In the genomic region with DNA sequence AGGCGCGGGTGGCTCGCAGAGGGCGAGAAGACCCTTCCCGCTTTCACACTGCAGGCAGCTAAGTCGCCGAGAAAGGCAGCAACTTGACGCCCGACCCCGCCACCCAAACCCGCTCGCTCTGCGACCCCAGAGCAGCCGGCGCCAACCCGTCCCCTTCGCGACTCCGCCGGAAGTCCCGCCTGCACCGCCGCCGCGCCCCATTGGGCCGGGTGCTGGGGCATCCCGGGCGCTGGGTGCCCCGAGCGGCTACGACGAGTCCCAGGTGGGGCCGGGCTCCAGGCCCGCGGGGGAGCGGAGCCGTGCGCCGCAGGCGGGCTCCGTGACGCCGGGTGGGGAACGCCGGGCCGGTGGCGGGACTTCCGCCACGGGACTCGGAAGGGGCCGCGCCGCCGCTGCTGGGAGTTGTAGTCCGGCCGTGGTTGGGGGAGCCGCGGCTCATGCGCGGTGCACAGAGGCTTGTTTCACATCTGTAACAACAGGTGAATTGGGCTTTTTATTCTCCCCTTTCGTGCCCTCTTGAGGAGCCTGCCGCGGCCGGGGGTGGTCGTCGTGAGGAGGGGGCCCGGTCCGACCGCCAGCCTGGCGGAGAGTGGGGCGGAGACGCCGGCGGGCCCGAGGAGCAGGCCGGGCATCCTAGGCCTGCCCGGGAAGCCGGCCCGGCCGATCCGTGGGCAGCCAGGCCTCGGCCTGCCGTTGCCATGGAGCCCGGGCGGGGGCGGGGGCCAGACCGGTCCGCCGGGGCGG, we compare ENCODE assay signal across 1 cellular context.
TF ChIP-seq lines count a peak whose summit lies in the region.

A gene with protein sequence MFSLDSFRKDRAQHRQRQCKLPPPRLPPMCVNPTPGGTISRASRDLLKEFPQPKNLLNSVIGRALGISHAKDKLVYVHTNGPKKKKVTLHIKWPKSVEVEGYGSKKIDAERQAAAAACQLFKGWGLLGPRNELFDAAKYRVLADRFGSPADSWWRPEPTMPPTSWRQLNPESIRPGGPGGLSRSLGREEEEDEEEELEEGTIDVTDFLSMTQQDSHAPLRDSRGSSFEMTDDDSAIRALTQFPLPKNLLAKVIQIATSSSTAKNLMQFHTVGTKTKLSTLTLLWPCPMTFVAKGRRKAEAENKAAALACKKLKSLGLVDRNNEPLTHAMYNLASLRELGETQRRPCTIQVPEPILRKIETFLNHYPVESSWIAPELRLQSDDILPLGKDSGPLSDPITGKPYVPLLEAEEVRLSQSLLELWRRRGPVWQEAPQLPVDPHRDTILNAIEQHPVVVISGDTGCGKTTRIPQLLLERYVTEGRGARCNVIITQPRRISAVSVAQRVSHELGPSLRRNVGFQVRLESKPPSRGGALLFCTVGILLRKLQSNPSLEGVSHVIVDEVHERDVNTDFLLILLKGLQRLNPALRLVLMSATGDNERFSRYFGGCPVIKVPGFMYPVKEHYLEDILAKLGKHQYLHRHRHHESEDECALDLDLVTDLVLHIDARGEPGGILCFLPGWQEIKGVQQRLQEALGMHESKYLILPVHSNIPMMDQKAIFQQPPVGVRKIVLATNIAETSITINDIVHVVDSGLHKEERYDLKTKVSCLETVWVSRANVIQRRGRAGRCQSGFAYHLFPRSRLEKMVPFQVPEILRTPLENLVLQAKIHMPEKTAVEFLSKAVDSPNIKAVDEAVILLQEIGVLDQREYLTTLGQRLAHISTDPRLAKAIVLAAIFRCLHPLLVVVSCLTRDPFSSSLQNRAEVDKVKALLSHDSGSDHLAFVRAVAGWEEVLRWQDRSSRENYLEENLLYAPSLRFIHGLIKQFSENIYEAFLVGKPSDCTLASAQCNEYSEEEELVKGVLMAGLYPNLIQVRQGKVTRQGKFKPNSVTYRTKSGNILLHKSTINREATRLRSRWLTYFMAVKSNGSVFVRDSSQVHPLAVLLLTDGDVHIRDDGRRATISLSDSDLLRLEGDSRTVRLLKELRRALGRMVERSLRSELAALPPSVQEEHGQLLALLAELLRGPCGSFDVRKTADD (plus strand): TSS at position 405 of the 744 bp plus-strand sequence. CDS start 7,546 bp downstream, outside the sequence.

TF ChIP-seq in HepG2, 621 proteins besides CTCF, POLR2A, EP300 and RAD21 (continued from another document and continues in another):
- TF ChIP-seq, protein P1, sequence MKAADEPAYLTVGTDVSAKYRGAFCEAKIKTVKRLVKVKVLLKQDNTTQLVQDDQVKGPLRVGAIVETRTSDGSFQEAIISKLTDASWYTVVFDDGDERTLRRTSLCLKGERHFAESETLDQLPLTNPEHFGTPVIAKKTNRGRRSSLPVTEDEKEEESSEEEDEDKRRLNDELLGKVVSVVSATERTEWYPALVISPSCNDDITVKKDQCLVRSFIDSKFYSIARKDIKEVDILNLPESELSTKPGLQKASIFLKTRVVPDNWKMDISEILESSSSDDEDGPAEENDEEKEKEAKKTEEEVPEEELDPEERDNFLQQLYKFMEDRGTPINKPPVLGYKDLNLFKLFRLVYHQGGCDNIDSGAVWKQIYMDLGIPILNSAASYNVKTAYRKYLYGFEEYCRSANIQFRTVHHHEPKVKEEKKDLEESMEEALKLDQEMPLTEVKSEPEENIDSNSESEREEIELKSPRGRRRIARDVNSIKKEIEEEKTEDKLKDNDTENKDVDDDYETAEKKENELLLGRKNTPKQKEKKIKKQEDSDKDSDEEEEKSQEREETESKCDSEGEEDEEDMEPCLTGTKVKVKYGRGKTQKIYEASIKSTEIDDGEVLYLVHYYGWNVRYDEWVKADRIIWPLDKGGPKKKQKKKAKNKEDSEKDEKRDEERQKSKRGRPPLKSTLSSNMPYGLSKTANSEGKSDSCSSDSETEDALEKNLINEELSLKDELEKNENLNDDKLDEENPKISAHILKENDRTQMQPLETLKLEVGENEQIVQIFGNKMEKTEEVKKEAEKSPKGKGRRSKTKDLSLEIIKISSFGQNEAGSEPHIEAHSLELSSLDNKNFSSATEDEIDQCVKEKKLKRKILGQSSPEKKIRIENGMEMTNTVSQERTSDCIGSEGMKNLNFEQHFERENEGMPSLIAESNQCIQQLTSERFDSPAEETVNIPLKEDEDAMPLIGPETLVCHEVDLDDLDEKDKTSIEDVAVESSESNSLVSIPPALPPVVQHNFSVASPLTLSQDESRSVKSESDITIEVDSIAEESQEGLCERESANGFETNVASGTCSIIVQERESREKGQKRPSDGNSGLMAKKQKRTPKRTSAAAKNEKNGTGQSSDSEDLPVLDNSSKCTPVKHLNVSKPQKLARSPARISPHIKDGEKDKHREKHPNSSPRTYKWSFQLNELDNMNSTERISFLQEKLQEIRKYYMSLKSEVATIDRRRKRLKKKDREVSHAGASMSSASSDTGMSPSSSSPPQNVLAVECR (CRISPR knock-in tag; IDR thresholded peaks at IDR 0.05; ENCODE audit: borderline replicate concordance): peak; percentile 73
- TF ChIP-seq, protein P2, sequence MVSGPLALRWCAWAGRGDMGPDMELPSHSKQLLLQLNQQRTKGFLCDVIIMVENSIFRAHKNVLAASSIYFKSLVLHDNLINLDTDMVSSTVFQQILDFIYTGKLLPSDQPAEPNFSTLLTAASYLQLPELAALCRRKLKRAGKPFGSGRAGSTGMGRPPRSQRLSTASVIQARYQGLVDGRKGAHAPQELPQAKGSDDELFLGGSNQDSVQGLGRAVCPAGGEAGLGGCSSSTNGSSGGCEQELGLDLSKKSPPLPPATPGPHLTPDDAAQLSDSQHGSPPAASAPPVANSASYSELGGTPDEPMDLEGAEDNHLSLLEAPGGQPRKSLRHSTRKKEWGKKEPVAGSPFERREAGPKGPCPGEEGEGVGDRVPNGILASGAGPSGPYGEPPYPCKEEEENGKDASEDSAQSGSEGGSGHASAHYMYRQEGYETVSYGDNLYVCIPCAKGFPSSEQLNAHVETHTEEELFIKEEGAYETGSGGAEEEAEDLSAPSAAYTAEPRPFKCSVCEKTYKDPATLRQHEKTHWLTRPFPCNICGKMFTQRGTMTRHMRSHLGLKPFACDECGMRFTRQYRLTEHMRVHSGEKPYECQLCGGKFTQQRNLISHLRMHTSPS (CRISPR knock-in tag; IDR thresholded peaks at IDR 0.05; ENCODE audit: low read depth): no peak
- TF ChIP-seq ZNF598 (CRISPR knock-in tag; IDR thresholded peaks at IDR 0.05; ENCODE audit: borderline replicate concordance): no peak; the same call in 1 of the 2 replicates
- no peak for TF ChIP-seq MZF1 (CRISPR knock-in tag; IDR thresholded peaks at IDR 0.05; ENCODE audit: borderline replicate concordance)
- TF ChIP-seq ZNF629 (CRISPR knock-in tag; conservative IDR thresholded peaks at IDR 0.05): 0 out of 2 replicates have a peak, but pooled peaks have one; percentile 23
- TF ChIP-seq THAP11 (CRISPR knock-in tag; IDR thresholded peaks at IDR 0.05): peak; percentile 98
- TF ChIP-seq, protein P3, sequence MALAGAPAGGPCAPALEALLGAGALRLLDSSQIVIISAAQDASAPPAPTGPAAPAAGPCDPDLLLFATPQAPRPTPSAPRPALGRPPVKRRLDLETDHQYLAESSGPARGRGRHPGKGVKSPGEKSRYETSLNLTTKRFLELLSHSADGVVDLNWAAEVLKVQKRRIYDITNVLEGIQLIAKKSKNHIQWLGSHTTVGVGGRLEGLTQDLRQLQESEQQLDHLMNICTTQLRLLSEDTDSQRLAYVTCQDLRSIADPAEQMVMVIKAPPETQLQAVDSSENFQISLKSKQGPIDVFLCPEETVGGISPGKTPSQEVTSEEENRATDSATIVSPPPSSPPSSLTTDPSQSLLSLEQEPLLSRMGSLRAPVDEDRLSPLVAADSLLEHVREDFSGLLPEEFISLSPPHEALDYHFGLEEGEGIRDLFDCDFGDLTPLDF (CRISPR knock-in tag; IDR thresholded peaks at IDR 0.05): peak; percentile 57
- TF ChIP-seq ZNF746 (CRISPR knock-in tag; IDR thresholded peaks at IDR 0.05): 0 out of 2 replicates have a peak, but pooled peaks have one; percentile 54
- 0 out of 2 replicates have a peak, but pooled peaks have one; percentile 22 for TF ChIP-seq ZSCAN12 (CRISPR knock-in tag; IDR thresholded peaks at IDR 0.05)
- TF ChIP-seq DNMT1 (CRISPR knock-in tag; IDR thresholded peaks at IDR 0.05): peak; percentile 83; the same call in 1 of the 2 replicates
- peak; percentile 54; the same call in 1 of the 2 replicates for TF ChIP-seq ZNF558 (CRISPR knock-in tag; IDR thresholded peaks at IDR 0.05; ENCODE audit: borderline replicate concordance)
- TF ChIP-seq ELF1 (CRISPR knock-in tag; IDR thresholded peaks at IDR 0.05): peak; percentile 80
- TF ChIP-seq, protein P4, sequence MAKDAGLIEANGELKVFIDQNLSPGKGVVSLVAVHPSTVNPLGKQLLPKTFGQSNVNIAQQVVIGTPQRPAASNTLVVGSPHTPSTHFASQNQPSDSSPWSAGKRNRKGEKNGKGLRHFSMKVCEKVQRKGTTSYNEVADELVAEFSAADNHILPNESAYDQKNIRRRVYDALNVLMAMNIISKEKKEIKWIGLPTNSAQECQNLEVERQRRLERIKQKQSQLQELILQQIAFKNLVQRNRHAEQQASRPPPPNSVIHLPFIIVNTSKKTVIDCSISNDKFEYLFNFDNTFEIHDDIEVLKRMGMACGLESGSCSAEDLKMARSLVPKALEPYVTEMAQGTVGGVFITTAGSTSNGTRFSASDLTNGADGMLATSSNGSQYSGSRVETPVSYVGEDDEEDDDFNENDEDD (CRISPR knock-in tag; IDR thresholded peaks at IDR 0.05; ENCODE audit: borderline replicate concordance): peak; percentile 29; the same call in 1 of the 2 replicates
- TF ChIP-seq KDM6A (CRISPR knock-in tag; IDR thresholded peaks at IDR 0.05; ENCODE audit: low read depth): no peak
- no peak; the same call in 1 of the 2 replicates for TF ChIP-seq SMAD1 (CRISPR knock-in tag; IDR thresholded peaks at IDR 0.05; ENCODE audit: borderline replicate concordance, low read depth)
- TF ChIP-seq, protein P5, sequence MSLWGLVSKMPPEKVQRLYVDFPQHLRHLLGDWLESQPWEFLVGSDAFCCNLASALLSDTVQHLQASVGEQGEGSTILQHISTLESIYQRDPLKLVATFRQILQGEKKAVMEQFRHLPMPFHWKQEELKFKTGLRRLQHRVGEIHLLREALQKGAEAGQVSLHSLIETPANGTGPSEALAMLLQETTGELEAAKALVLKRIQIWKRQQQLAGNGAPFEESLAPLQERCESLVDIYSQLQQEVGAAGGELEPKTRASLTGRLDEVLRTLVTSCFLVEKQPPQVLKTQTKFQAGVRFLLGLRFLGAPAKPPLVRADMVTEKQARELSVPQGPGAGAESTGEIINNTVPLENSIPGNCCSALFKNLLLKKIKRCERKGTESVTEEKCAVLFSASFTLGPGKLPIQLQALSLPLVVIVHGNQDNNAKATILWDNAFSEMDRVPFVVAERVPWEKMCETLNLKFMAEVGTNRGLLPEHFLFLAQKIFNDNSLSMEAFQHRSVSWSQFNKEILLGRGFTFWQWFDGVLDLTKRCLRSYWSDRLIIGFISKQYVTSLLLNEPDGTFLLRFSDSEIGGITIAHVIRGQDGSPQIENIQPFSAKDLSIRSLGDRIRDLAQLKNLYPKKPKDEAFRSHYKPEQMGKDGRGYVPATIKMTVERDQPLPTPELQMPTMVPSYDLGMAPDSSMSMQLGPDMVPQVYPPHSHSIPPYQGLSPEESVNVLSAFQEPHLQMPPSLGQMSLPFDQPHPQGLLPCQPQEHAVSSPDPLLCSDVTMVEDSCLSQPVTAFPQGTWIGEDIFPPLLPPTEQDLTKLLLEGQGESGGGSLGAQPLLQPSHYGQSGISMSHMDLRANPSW (CRISPR knock-in tag; IDR thresholded peaks at IDR 0.05; ENCODE audit: borderline replicate concordance): no peak
- peak; percentile 63; the same call in 1 of the 2 replicates for TF ChIP-seq ETV6 (CRISPR knock-in tag; conservative IDR thresholded peaks at IDR 0.05)
- TF ChIP-seq, protein P6, sequence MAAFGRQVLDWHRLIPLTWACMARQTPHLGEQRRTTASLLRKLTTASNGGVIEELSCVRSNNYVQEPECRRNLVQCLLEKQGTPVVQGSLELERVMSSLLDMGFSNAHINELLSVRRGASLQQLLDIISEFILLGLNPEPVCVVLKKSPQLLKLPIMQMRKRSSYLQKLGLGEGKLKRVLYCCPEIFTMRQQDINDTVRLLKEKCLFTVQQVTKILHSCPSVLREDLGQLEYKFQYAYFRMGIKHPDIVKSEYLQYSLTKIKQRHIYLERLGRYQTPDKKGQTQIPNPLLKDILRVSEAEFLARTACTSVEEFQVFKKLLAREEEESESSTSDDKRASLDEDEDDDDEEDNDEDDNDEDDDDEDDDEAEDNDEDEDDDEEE (CRISPR knock-in tag; IDR thresholded peaks at IDR 0.05): 0 out of 2 replicates have a peak, but pooled peaks have one; percentile 32
